13 cellular contexts compared by ENCODE assay signal in genomic region chr4:28702571-28702970, GRCh38.
DNase-seq lines count a peak whose midpoint lies in the region; ATAC-seq and TF ChIP-seq lines count a peak whose summit lies in the region.
"Had no signal": no experiment of that assay in that cellular context is flagged by ENCODE, and none has a peak within 500 bp of the region (broad histone marks: within the 10 kb centered on the region; RNA-seq: fewer than 3 reads in every experiment).

No MANE protein-coding gene starts in this region.

- no peak for ATAC-seq in HG03139 (IDR thresholded peaks at IDR 0.05; ENCODE audit: unreplicated experiment)
- ATAC-seq: PC-3 had no signal

- H3K79me2 ChIP-seq in ACC112 (ENCODE audit: control insufficient read depth, insufficient read depth, low read length, unreplicated experiment) (no peaks in the 10 kb centered on the region), GM23248 (ENCODE audit: insufficient read depth) (no peaks in the 10 kb centered on the region), OCI-LY3 (ENCODE audit: low read length) (no peaks in the 10 kb centered on the region)

- DNase-seq in GM23248, result peak; percentile 30
- peak; percentile 10 for DNase-seq in fibroblast of mammary gland (ENCODE audit: low read depth)
- DNase-seq in NCI-H2196 treated with DMSO at 0.1 percent for 48 hours (lab: John Stamatoyannopoulos, UW; ENCODE audit: unreplicated experiment), result no peak
- DNase-seq in NCI-H146 treated with DMSO at 0.1 percent for 48 hours (lab: John Stamatoyannopoulos, UW; ENCODE audit: unreplicated experiment), result no peak
- no peak for DNase-seq in DMS114 treated with DMSO at 0.1 percent for 48 hours (lab: John Stamatoyannopoulos, UW; ENCODE audit: unreplicated experiment)
- DNase-seq: NCI-H146; NCI-H524 treated with DMSO at 0.1 percent for 48 hours; NK-92 treated with Interleukin-12 subunit alpha and Interleukin-12 subunit beta, amount 100 ng/mL, for 24 hours; PC-3 had no signal

- peak overlapping the region; percentile 77 for H2AFZ ChIP-seq in ACC112 (ENCODE audit: low read length, unreplicated experiment)
- peak overlapping the region; percentile 44; the same call in 1 of the 2 replicates for H2AFZ ChIP-seq in GM23248
- H2AFZ ChIP-seq in OCI-LY3 (ENCODE audit: low read depth, low read length), result peak overlapping the region; percentile 34; the same call in 1 of the 2 replicates

- WGBS in GM23248 (ENCODE audit: low coverage in 1 of 2, low lambda C conversion rate in 2 of 2, missing lambda C conversion rate in 2 of 2), 2 experiments, result 18 to 28% methylated on average over 4 of the region's 4 CpGs

- H4K20me1 ChIP-seq in GM23248 (ENCODE audit: insufficient read depth), result no peaks in the 10 kb centered on the region
- H4K20me1 ChIP-seq in OCI-LY3 (ENCODE audit: insufficient read depth, low read length), result no peaks in the 10 kb centered on the region
- H4K20me1 ChIP-seq: BLaER1 treated with 17β-estradiol and CSF1 and Interleukin-3, amounts not matched to agents 10 nM and 100 nM had no signal

- H3F3A ChIP-seq in GM23248 (ENCODE audit: insufficient read depth), result no peaks in the 10 kb centered on the region

- H3K36me3 ChIP-seq in ACC112 (ENCODE audit: insufficient read depth, low read length), result no peaks in the 10 kb centered on the region
- no peaks in the 10 kb centered on the region for H3K36me3 ChIP-seq in GM23248 (ENCODE audit: low read depth)
- no peaks in the 10 kb centered on the region for H3K36me3 ChIP-seq in OCI-LY3 (replicated peaks; ENCODE audit: low read depth, low read length)
- H3K36me3 ChIP-seq: BLaER1 treated with 17β-estradiol and CSF1 and Interleukin-3, amounts not matched to agents 10 nM and 100 nM had no signal

- H3K4me2 ChIP-seq in GM23248 (ENCODE audit: unreplicated experiment), result no peak overlapping the region
- H3K4me2 ChIP-seq in OCI-LY3 (ENCODE audit: low read length), result no peak overlapping the region
- H3K4me2 ChIP-seq: BLaER1 treated with 17β-estradiol and CSF1 and Interleukin-3, amounts not matched to agents 10 nM and 100 nM had no signal

- in situ Hi-C loops in GM23248 (cut with MboI), result no loop called here

- no peak for TF ChIP-seq CTCF in OCI-LY3 (IDR thresholded peaks at IDR 0.05; ENCODE audit: low read depth, low read length)
- no peak for TF ChIP-seq CTCF in fibroblast of mammary gland (conservative IDR thresholded peaks at IDR 0.05; ENCODE audit: control insufficient read depth, insufficient read depth, low read depth, low read length)

- no peaks in the 10 kb centered on the region for H3K9me3 ChIP-seq in GM23248 (ENCODE audit: low read depth)
- H3K9me3 ChIP-seq in OCI-LY3 (ENCODE audit: insufficient read depth, low read length), result no peaks in the 10 kb centered on the region

- no peak overlapping the region for H3K9ac ChIP-seq in GM23248
- no peak overlapping the region for H3K9ac ChIP-seq in OCI-LY3 (ENCODE audit: low read length)
- H3K9ac ChIP-seq: BLaER1 treated with 17β-estradiol and CSF1 and Interleukin-3, amounts not matched to agents 10 nM and 100 nM had no signal

- H3K4me1 ChIP-seq in ACC112 (ENCODE audit: control insufficient read depth, insufficient read depth, low read length, unreplicated experiment), result no peaks in the 10 kb centered on the region
- H3K4me1 ChIP-seq in GM23248 (ENCODE audit: insufficient read depth), result no peaks in the 10 kb centered on the region
- H3K4me1 ChIP-seq in OCI-LY3 (ENCODE audit: low read length), result no peaks in the 10 kb centered on the region
- H3K4me1 ChIP-seq: BLaER1 treated with 17β-estradiol and CSF1 and Interleukin-3, amounts not matched to agents 10 nM and 100 nM had no signal

- H3K27me3 ChIP-seq in ACC112 (ENCODE audit: insufficient read depth, low read length), result no peaks in the 10 kb centered on the region
- no peaks in the 10 kb centered on the region for H3K27me3 ChIP-seq in GM23248 (replicated peaks; ENCODE audit: insufficient read depth)
- no peaks in the 10 kb centered on the region for H3K27me3 ChIP-seq in OCI-LY3 (ENCODE audit: low read depth, low read length)
- H3K27me3 ChIP-seq: BLaER1 treated with 17β-estradiol and CSF1 and Interleukin-3, amounts not matched to agents 10 nM and 100 nM had no signal

- H3K9me2 ChIP-seq in GM23248 (ENCODE audit: insufficient read depth), result no peaks in the 10 kb centered on the region

- H3K4me3 ChIP-seq in ACC112 (ENCODE audit: low read depth, low read length) (0 out of 2 replicates have a peak overlapping the region, but pooled peaks have one; percentile 12), GM23248 (peak overlapping the region; percentile 7; the same call in 1 of the 2 replicates), OCI-LY3 (ENCODE audit: low read length) (no peak overlapping the region), fibroblast of mammary gland (ENCODE audit: control insufficient read depth, low read depth, low read length) (no peak overlapping the region)
- H3K4me3 ChIP-seq: BLaER1 treated with 17β-estradiol and CSF1 and Interleukin-3, amounts not matched to agents 10 nM and 100 nM had no signal

- H3K27ac ChIP-seq in ACC112 (ENCODE audit: low read depth, low read length) (no peak overlapping the region), GM23248 (no peak overlapping the region), OCI-LY3 (ENCODE audit: low read length) (no peak overlapping the region)
- H3K27ac ChIP-seq: BLaER1 treated with 17β-estradiol and CSF1 and Interleukin-3, amounts not matched to agents 10 nM and 100 nM had no signal

Comparison
In these comparisons a context has a peak if more than half of its experiments do, and no peak if none do; other contexts are left out.
1. H3K4me3 ChIP-seq: peak in ACC112 (single experiment) and GM23248 (single experiment); none in OCI-LY3 (single experiment) and fibroblast of mammary gland (single experiment).
2. DNase-seq: peak in GM23248 (single experiment) and fibroblast of mammary gland (single experiment); none in NCI-H2196 treated with DMSO at 0.1 percent for 48 hours (single experiment), NCI-H146 treated with DMSO at 0.1 percent for 48 hours (single experiment) and DMS114 treated with DMSO at 0.1 percent for 48 hours (single experiment).
3. Peak in every context shown above with its lines, with median percentiles within 50 percentile points of each other: H2AFZ ChIP-seq.